Comparison of ENCODE assay signal across 11 cellular contexts in genomic region chr2:220560192-220560591, GRCh38.
"Had no signal": no experiment of that assay in that cellular context is flagged by ENCODE, and none has a peak within 500 bp of the region (broad histone marks: within the 10 kb centered on the region; RNA-seq: fewer than 3 reads in every experiment).

No MANE protein-coding gene starts in this region.

- DNase-seq: GM23248, GOT3, H7, H9, HCEC 1CT, HFFc6 had no signal

- H3K4me1 ChIP-seq: HAP-1 had no signal

- H3K36me3 ChIP-seq: HAP-1 had no signal

- H3K4me2 ChIP-seq: GM23338 had no signal

- H3K4me3 ChIP-seq: GM23248, GM23338, HAP-1 had no signal

- H3K9ac ChIP-seq: GM23248 had no signal

- FAIRE-seq: H1, H54 had no signal

- ATAC-seq: GM23338, HCT116 had no signal

- H3K9me3 ChIP-seq: HAP-1 had no signal

- H3K27ac ChIP-seq: GM23248 had no signal

- H2AFZ ChIP-seq: GM23248, GM23338 had no signal
